8 cellular contexts compared by ENCODE assay signal in genomic region chr1:223846668-223847007, GRCh38. TPM values are rescaled to one million over a fixed set of nuclear protein-coding genes. Genes with fewer than 3 reads are reported as not detected.
DNase-seq lines count a peak whose midpoint lies in the region; ATAC-seq, FAIRE-seq and TF ChIP-seq lines count a peak whose summit lies in the region.

No MANE protein-coding gene starts in this region.

- no peak for FAIRE-seq in H54 (lab: Jason Lieb, UNC)

- DNase-seq in H54 (ENCODE audit: insufficient read length, low spot score) (no peak), T-cell (peak in 1 of 34 experiments; percentile 9), GM10248 (ENCODE audit: extremely low spot score) (no peak), NCI-H774 (lab: John Stamatoyannopoulos, UW) (no peak)

- peaks cover 0 to 5% (median 0%) of the 10 kb centered on the region in 11 experiments; a peak in 3 of 22 replicates for H3K9me3 ChIP-seq in BLaER1 treated with 17β-estradiol and CSF1 and Interleukin-3, amounts not matched to agents 10 nM and 100 nM (replicated peaks in 1 of 11)

- H3K4me3 Mint-ChIP-seq in T-cell (peak overlapping the region; percentile 84 to 94 (median 89)), nephron (peak overlapping the region; percentile 94 to 96 (median 96))

- H3K9me3 Mint-ChIP-seq in T-cell (no peaks in the 10 kb centered on the region), nephron (no peaks in the 10 kb centered on the region)

- H3K9ac ChIP-seq in BLaER1 treated with 17β-estradiol and CSF1 and Interleukin-3, amounts not matched to agents 10 nM and 100 nM, result peak overlapping the region; percentile 90 to 99 (median 99)

- H3K4me2 ChIP-seq in BLaER1 treated with 17β-estradiol and CSF1 and Interleukin-3, amounts not matched to agents 10 nM and 100 nM, result peak overlapping the region; percentile 79 to 98 (median 84)

- H3K36me3 Mint-ChIP-seq in T-cell (no peaks in the 10 kb centered on the region), nephron (ENCODE audit: low read depth) (no peaks in the 10 kb centered on the region)

- peaks cover 22 to 36% (median 32%) of the 10 kb centered on the region in 11 experiments; a peak in 21 of 22 replicates for H4K20me1 ChIP-seq in BLaER1 treated with 17β-estradiol and CSF1 and Interleukin-3, amounts not matched to agents 10 nM and 100 nM

- 0 out of 2 replicates have a peak, but pooled peaks have one; percentile 23 for TF ChIP-seq POLR2A in H54 (IDR thresholded peaks at IDR 0.05; ENCODE audit: low read depth, low read length)

- H3K27ac ChIP-seq in BLaER1 treated with 17β-estradiol and CSF1 and Interleukin-3, amounts not matched to agents 10 nM and 100 nM, result peak overlapping the region; percentile 92 to 100 (median 99)

- H3K4me1 ChIP-seq in BLaER1 treated with 17β-estradiol and CSF1 and Interleukin-3, amounts not matched to agents 10 nM and 100 nM, result peaks cover 30 to 42% (median 36%) of the 10 kb centered on the region in 10 experiments

- ATAC-seq in T-cell (replicated peaks in 1 of 4) (no peak), esophagus mucosa (peak; percentile 10), GM21526 (IDR thresholded peaks at IDR 0.05; ENCODE audit: low FRiP score, unreplicated experiment) (no peak)

- H3K4me1 Mint-ChIP-seq in T-cell (peaks cover 35 to 50% (median 37%) of the 10 kb centered on the region in 3 donors), nephron (peaks cover 15% of the 10 kb centered on the region)

- no peaks in the 10 kb centered on the region for H3K36me3 ChIP-seq in BLaER1 treated with 17β-estradiol and CSF1 and Interleukin-3, amounts not matched to agents 10 nM and 100 nM

- H3K4me3 ChIP-seq in BLaER1 treated with 17β-estradiol and CSF1 and Interleukin-3, amounts not matched to agents 10 nM and 100 nM, result peak overlapping the region; percentile 76 to 95 (median 92)

- no peaks in the 10 kb centered on the region for H3K27me3 Mint-ChIP-seq in T-cell
- no peaks in the 10 kb centered on the region for H3K27me3 Mint-ChIP-seq in nephron (ENCODE audit: low read depth)

- POLR2A ChIA-PET in T-cell (lab: Charles Lee), result interaction anchor here in 1 of 2 donors (0.6 to 3.2 kb wide), 4 partner anchors 10 to 54 kb away, joined by 3 to 22 read pairs (median 8); no protein-coding TSS in a partner anchor
- POLR2A ChIA-PET in GM10248 (lab: Yijun Ruan, JAX), result interaction anchor here (0.5 kb wide), 1 partner anchor 109 kb away, joined by 4 read pairs; no protein-coding TSS in a partner anchor

- H3K27ac Mint-ChIP-seq in T-cell, result peak overlapping the region; percentile 92 to 93
- H3K27ac Mint-ChIP-seq in nephron, result peak overlapping the region; percentile 99 to 100 (median 99)

- CTCF ChIA-PET in T-cell (lab: Charles Lee), result interaction anchor here in 1 of 2 donors (0.7 to 2.3 kb wide), 3 partner anchors 13 to 53 kb away, joined by 3 to 10 read pairs (median 10); no protein-coding TSS in a partner anchor
- CTCF ChIA-PET in GM10248 (lab: Yijun Ruan, JAX), result interaction anchor here (0.8 to 3.2 kb wide), 11 partner anchors 8 to 71 kb away, joined by 3 to 14 read pairs (median 4); no protein-coding TSS in a partner anchor

- no peaks in the 10 kb centered on the region for H3K27me3 ChIP-seq in BLaER1 treated with 17β-estradiol and CSF1 and Interleukin-3, amounts not matched to agents 10 nM and 100 nM

- TF ChIP-seq CTCF in nephron (IDR thresholded peaks at IDR 0.05; ENCODE audit: unreplicated experiment in 3 of 3), result no peak
- no peak for TF ChIP-seq CTCF in GM10248 (IDR thresholded peaks at IDR 0.05; ENCODE audit: control extremely low read depth, extremely low read depth, low read depth, missing control alignments)

RNA-seq across cellular contexts. Expression of gene TP53BP2, which starts 0.9 kb away (rescaled TPM):
- 10 to 100 TPM; 46.9 to 84.0 (median 53.1) TPM for total RNA-seq in T-cell
- total RNA-seq in esophagus mucosa, result 26.0 TPM
